ENCODE assay signal across 23 cellular contexts in genomic region chr1:197141556-197141955, GRCh38. TPM values are rescaled to one million over a fixed set of nuclear protein-coding genes. Genes with fewer than 3 reads are reported as not detected.
A peak's percentile ranks its signal among the peaks of the same experiment; 100 is the strongest.
DNase-seq lines count a peak whose midpoint lies in the region; ATAC-seq and TF ChIP-seq lines count a peak whose summit lies in the region.
"Had no signal": no experiment of that assay in that cellular context is flagged by ENCODE, and none has a peak within 500 bp of the region (broad histone marks: within the 10 kb centered on the region; RNA-seq: fewer than 3 reads in every experiment).

No MANE protein-coding gene starts in this region.

- WGBS in GM23248 (ENCODE audit: low coverage in 1 of 2, low lambda C conversion rate in 2 of 2, missing lambda C conversion rate in 2 of 2), 2 experiments, result 86 to 100% methylated on average over 1 of the region's 1 CpG

- ATAC-seq in T-helper 17 cell, result no peak
- ATAC-seq: upper lobe of right lung had no signal

- H3K27me3 Mint-ChIP-seq in activated CD4-positive, alpha-beta memory T cell treated with anti-CD3 and anti-CD28 coated beads, Interleukin-2, amount 10 ng/mL, durations not matched to agents 7 days and 5 days, result no peaks in the 10 kb centered on the region
- H3K27me3 Mint-ChIP-seq in activated CD4-positive, alpha-beta memory T cell treated with anti-CD3 and anti-CD28 coated beads for 36 hours, result peaks cover 4% of the 10 kb centered on the region
- H3K27me3 Mint-ChIP-seq in T-helper 17 cell, result no peaks in the 10 kb centered on the region
- no peaks in the 10 kb centered on the region for H3K27me3 Mint-ChIP-seq in nephron progenitor cell (ENCODE audit: low read depth, poor library complexity)

- peak overlapping the region; percentile 40 for H3K27ac Mint-ChIP-seq in activated CD4-positive, alpha-beta memory T cell treated with anti-CD3 and anti-CD28 coated beads, Interleukin-2, amount 10 ng/mL, durations not matched to agents 7 days and 5 days
- no peak overlapping the region for H3K27ac Mint-ChIP-seq in activated CD4-positive, alpha-beta memory T cell treated with anti-CD3 and anti-CD28 coated beads for 36 hours
- peak overlapping the region; percentile 21 for H3K27ac Mint-ChIP-seq in T-helper 17 cell
- no peak overlapping the region for H3K27ac Mint-ChIP-seq in nephron progenitor cell

- H3K4me3 Mint-ChIP-seq in activated CD4-positive, alpha-beta memory T cell treated with anti-CD3 and anti-CD28 coated beads, Interleukin-2, amount 10 ng/mL, durations not matched to agents 7 days and 5 days, result peak overlapping the region; percentile 36
- H3K4me3 Mint-ChIP-seq in activated CD4-positive, alpha-beta memory T cell treated with anti-CD3 and anti-CD28 coated beads for 36 hours, result no peak overlapping the region
- H3K4me3 Mint-ChIP-seq in T-helper 17 cell, result no peak overlapping the region
- peak overlapping the region; percentile 71 for H3K4me3 Mint-ChIP-seq in nephron progenitor cell

- peak overlapping the region; percentile 95 for H2AFZ ChIP-seq in GM23248
- H2AFZ ChIP-seq: parathyroid adenoma had no signal

- intact Hi-C loops in activated CD4-positive, alpha-beta memory T cell treated with anti-CD3 and anti-CD28 coated beads for 36 hours (cut with micrococcal nuclease), result loop anchor here (10.0 kb wide), 1 partner anchor 317 kb away; no protein-coding TSS in a partner anchor

- H3K79me2 ChIP-seq in GM23248 (ENCODE audit: insufficient read depth), result peaks cover 83% of the 10 kb centered on the region
- H3K79me2 ChIP-seq: parathyroid adenoma had no signal

- H3K9me3 ChIP-seq in GM23248 (ENCODE audit: low read depth) (no peaks in the 10 kb centered on the region), T-helper 17 cell (ENCODE audit: control insufficient read depth, low read length, poor library complexity, severe bottlenecking) (no peaks in the 10 kb centered on the region)
- H3K9me3 ChIP-seq: Peyer's patch, stomach, upper lobe of right lung had no signal

- peaks cover 10% of the 10 kb centered on the region for H3F3A ChIP-seq in GM23248 (ENCODE audit: insufficient read depth)

- H3K27ac ChIP-seq in GM23248, result no peak overlapping the region
- H3K27ac ChIP-seq: HL-60, parathyroid adenoma, Peyer's patch, stomach, upper lobe of right lung had no signal

- peaks cover 54% of the 10 kb centered on the region for H3K4me1 Mint-ChIP-seq in activated CD4-positive, alpha-beta memory T cell treated with anti-CD3 and anti-CD28 coated beads, Interleukin-2, amount 10 ng/mL, durations not matched to agents 7 days and 5 days
- peaks cover 18% of the 10 kb centered on the region for H3K4me1 Mint-ChIP-seq in activated CD4-positive, alpha-beta memory T cell treated with anti-CD3 and anti-CD28 coated beads for 36 hours (ENCODE audit: low read depth)
- peaks cover 25% of the 10 kb centered on the region for H3K4me1 Mint-ChIP-seq in T-helper 17 cell
- H3K4me1 Mint-ChIP-seq in nephron progenitor cell, result peaks cover 53% of the 10 kb centered on the region

- in situ Hi-C loops in GM23248 (cut with MboI), result no loop called here

- CTCF ChIA-PET in activated CD4-positive, alpha-beta memory T cell treated with anti-CD3 and anti-CD28 coated beads, Interleukin-2, amount 10 ng/mL, durations not matched to agents 7 days and 5 days (lab: Charles Lee), result no interaction called here
- CTCF ChIA-PET in activated CD4-positive, alpha-beta memory T cell treated with anti-CD3 and anti-CD28 coated beads for 36 hours (lab: Charles Lee), result no interaction called here

- H3K9ac ChIP-seq in GM23248, result no peak overlapping the region
- H3K9ac ChIP-seq: parathyroid adenoma had no signal

- no peaks in the 10 kb centered on the region for H3K27me3 ChIP-seq in GM23248 (replicated peaks; ENCODE audit: insufficient read depth)
- H3K27me3 ChIP-seq: Peyer's patch, upper lobe of right lung had no signal

- POLR2A ChIA-PET in activated CD4-positive, alpha-beta memory T cell treated with anti-CD3 and anti-CD28 coated beads, Interleukin-2, amount 10 ng/mL, durations not matched to agents 7 days and 5 days (lab: Charles Lee), result interaction anchor here (0.9 kb wide), 1 partner anchor 10 kb away, joined by 4 read pairs; no protein-coding TSS in a partner anchor
- POLR2A ChIA-PET in activated CD4-positive, alpha-beta memory T cell treated with anti-CD3 and anti-CD28 coated beads for 36 hours (lab: Charles Lee), result no interaction called here

- no peaks in the 10 kb centered on the region for H3K36me3 ChIP-seq in GM23248 (ENCODE audit: low read depth)
- H3K36me3 ChIP-seq: Peyer's patch, stomach, upper lobe of right lung had no signal

- no peak for DNase-seq in activated CD4-positive, alpha-beta memory T cell treated with anti-CD3 and anti-CD28 coated beads, Interleukin-2, amount 10 ng/mL, durations not matched to agents 7 days and 5 days
- no peak for DNase-seq in activated CD4-positive, alpha-beta memory T cell treated with anti-CD3 and anti-CD28 coated beads for 36 hours
- DNase-seq in GM23248 (no peak), T-helper 17 cell (no peak), nephron progenitor cell (no peak), amniotic stem cell (lab: John Stamatoyannopoulos, UW) (no peak), Kasumi-1 (lab: John Stamatoyannopoulos, UW) (no peak), NCI-H2107 (lab: John Stamatoyannopoulos, UW) (no peak)
- DNase-seq: activated CD8-positive, alpha-beta memory T cell treated with anti-CD3 and anti-CD28 coated beads for 24 hours; activated effector memory CD4-positive, alpha-beta T cell treated with Interleukin-2 at 50 U/mL for 16 hours; CD8-positive, alpha-beta memory T cell; effector CD8-positive, alpha-beta T cell; HCEC 1CT; head of caudate nucleus; NCI-H1092; NCI-H2081; NCI-H526; Peyer's patch; stimulated activated CD4-positive, alpha-beta T cell treated with anti-CD3 and anti-CD28 coated beads, Interleukin-2, amount 100 ng/mL, for 24 hours; stomach; upper lobe of right lung had no signal

- no peaks in the 10 kb centered on the region for H3K9me3 Mint-ChIP-seq in activated CD4-positive, alpha-beta memory T cell treated with anti-CD3 and anti-CD28 coated beads, Interleukin-2, amount 10 ng/mL, durations not matched to agents 7 days and 5 days
- H3K9me3 Mint-ChIP-seq in activated CD4-positive, alpha-beta memory T cell treated with anti-CD3 and anti-CD28 coated beads for 36 hours, result no peaks in the 10 kb centered on the region
- no peaks in the 10 kb centered on the region for H3K9me3 Mint-ChIP-seq in nephron progenitor cell
- H3K9me3 Mint-ChIP-seq: CD8-positive, alpha-beta memory T cell had no signal

- TF ChIP-seq CTCF in nephron progenitor cell (IDR thresholded peaks at IDR 0.05), result no peak

- no peaks in the 10 kb centered on the region for H4K20me1 ChIP-seq in GM23248 (ENCODE audit: insufficient read depth)

- peaks cover 65% of the 10 kb centered on the region for H3K36me3 Mint-ChIP-seq in activated CD4-positive, alpha-beta memory T cell treated with anti-CD3 and anti-CD28 coated beads, Interleukin-2, amount 10 ng/mL, durations not matched to agents 7 days and 5 days (ENCODE audit: low read depth)
- peaks cover 26% of the 10 kb centered on the region for H3K36me3 Mint-ChIP-seq in activated CD4-positive, alpha-beta memory T cell treated with anti-CD3 and anti-CD28 coated beads for 36 hours
- peaks cover 2% of the 10 kb centered on the region for H3K36me3 Mint-ChIP-seq in T-helper 17 cell (ENCODE audit: low read depth)
- H3K36me3 Mint-ChIP-seq in nephron progenitor cell (ENCODE audit: low read depth), result peaks cover 46% of the 10 kb centered on the region

- no peak overlapping the region for H3K4me3 ChIP-seq in GM23248
- H3K4me3 ChIP-seq: Peyer's patch, stomach, upper lobe of right lung had no signal

- peaks cover 30% of the 10 kb centered on the region; the same call in 1 of the 2 replicates for H3K4me1 ChIP-seq in GM23248 (ENCODE audit: insufficient read depth)
- H3K4me1 ChIP-seq: parathyroid adenoma, upper lobe of right lung had no signal

- H3K9me2 ChIP-seq in GM23248 (ENCODE audit: insufficient read depth), result no peaks in the 10 kb centered on the region

- no peak overlapping the region for H3K4me2 ChIP-seq in GM23248 (ENCODE audit: unreplicated experiment)

RNA-seq across cellular contexts. Expression of gene ASPM, which starts 4.9 kb away (rescaled TPM):
- 10 to 100 TPM; 73.0 to 75.7 TPM for total RNA-seq in activated CD4-positive, alpha-beta memory T cell treated with anti-CD3 and anti-CD28 coated beads, Interleukin-2, amount 10 ng/mL, durations not matched to agents 7 days and 5 days
- 10 to 100 TPM; 46.4 to 48.8 TPM for total RNA-seq in activated CD4-positive, alpha-beta memory T cell treated with anti-CD3 and anti-CD28 coated beads for 36 hours
- total RNA-seq in GM23248 (2014; rRNA removed; shearing (Covaris generic)), result 17.2 and 21.4 TPM in 2 replicates
- 6.1 and 7.3 TPM in 2 replicates for polyA plus RNA-seq in GM23248 (2016; fragmentation: Nextera tagmentation; extraction: Ambion mirVana)
- total RNA-seq in T-helper 17 cell, result under 1 TPM; 0.62 to 0.91 TPM

RNA-seq across cellular contexts. Expression of gene ZBTB41, which starts 59.5 kb away (rescaled TPM):
- total RNA-seq in activated CD4-positive, alpha-beta memory T cell treated with anti-CD3 and anti-CD28 coated beads, Interleukin-2, amount 10 ng/mL, durations not matched to agents 7 days and 5 days, result 1 to 10 TPM; 7.1 to 7.2 TPM
- total RNA-seq in activated CD4-positive, alpha-beta memory T cell treated with anti-CD3 and anti-CD28 coated beads for 36 hours, result 1 to 10 TPM; 5.7 to 5.8 TPM
- total RNA-seq in GM23248 (2014; rRNA removed; shearing (Covaris generic)), result 13.7 and 14.6 TPM in 2 replicates
- 4.8 and 4.9 TPM in 2 replicates for polyA plus RNA-seq in GM23248 (2016; fragmentation: Nextera tagmentation; extraction: Ambion mirVana)
- total RNA-seq in T-helper 17 cell, result 1 to 10 TPM; 6.8 to 7.3 TPM

Comparison
In these comparisons a context has a peak if more than half of its experiments do, and no peak if none do; other contexts are left out.
1. H3K27ac Mint-ChIP-seq: peak in activated CD4-positive, alpha-beta memory T cell treated with anti-CD3 and anti-CD28 coated beads, Interleukin-2, amount 10 ng/mL, durations not matched to agents 7 days and 5 days (single experiment) and T-helper 17 cell (single experiment); none in activated CD4-positive, alpha-beta memory T cell treated with anti-CD3 and anti-CD28 coated beads for 36 hours (single experiment) and nephron progenitor cell (single experiment).
2. H3K4me3 Mint-ChIP-seq: peak in activated CD4-positive, alpha-beta memory T cell treated with anti-CD3 and anti-CD28 coated beads, Interleukin-2, amount 10 ng/mL, durations not matched to agents 7 days and 5 days (single experiment) and nephron progenitor cell (single experiment); none in activated CD4-positive, alpha-beta memory T cell treated with anti-CD3 and anti-CD28 coated beads for 36 hours (single experiment) and T-helper 17 cell (single experiment).